In the genomic region with DNA sequence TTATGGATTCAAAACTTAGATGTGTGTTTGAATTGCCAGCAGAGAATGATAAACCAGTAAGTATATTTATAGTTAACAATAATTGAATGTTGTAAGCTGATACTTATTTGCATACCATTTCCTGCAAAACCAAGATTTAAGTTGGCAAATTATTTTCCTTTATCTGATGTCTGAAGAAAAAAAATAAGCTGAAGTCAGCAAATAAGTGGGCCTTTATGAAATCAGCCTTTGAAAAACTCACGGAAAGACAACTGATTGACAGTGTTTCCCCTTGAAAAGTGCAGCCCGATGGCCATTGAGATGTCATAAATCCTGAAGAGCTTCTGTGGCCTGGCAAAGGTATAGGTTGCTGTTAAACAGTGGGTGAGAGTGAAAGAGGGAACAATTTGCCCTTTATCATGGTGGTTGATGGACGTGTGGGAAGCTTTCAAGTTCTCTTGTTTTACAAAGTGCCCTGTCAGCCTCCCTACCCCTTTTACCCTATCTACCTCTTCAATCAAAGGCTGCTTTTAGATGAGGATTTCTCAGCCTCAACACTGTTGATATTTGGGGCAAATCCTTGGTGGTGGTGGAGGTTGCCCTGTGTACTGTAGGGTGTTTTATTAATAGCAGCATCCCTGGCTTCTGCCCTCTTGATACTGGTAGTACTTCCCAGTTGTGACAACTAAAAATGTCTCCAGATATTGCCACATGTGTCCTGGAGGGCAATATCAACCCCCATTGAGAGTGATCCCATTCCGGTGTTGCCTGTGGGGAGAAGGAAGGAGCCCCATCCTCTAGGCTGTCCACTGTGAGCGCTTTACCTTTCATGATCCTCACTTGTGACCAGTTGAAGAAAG, we compare ENCODE assay signal across 1 cellular context.
A peak's percentile ranks its signal among the peaks of the same experiment; 100 is the strongest.
TF ChIP-seq lines count a peak whose summit lies in the region.

No MANE protein-coding gene starts in this region.

TF ChIP-seq in K562, 482 proteins besides CTCF, POLR2A, EP300 and RAD21:
- TF ChIP-seq, protein P1, sequence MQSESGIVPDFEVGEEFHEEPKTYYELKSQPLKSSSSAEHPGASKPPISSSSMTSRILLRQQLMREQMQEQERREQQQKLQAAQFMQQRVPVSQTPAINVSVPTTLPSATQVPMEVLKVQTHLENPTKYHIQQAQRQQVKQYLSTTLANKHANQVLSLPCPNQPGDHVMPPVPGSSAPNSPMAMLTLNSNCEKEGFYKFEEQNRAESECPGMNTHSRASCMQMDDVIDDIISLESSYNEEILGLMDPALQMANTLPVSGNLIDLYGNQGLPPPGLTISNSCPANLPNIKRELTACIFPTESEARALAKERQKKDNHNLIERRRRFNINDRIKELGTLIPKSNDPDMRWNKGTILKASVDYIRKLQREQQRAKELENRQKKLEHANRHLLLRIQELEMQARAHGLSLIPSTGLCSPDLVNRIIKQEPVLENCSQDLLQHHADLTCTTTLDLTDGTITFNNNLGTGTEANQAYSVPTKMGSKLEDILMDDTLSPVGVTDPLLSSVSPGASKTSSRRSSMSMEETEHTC (IDR thresholded peaks at IDR 0.05), result no peak
- peak; percentile 84 for TF ChIP-seq C11orf30 (IDR thresholded peaks at IDR 0.05; ENCODE audit: low read depth)
- TF ChIP-seq, protein P2, sequence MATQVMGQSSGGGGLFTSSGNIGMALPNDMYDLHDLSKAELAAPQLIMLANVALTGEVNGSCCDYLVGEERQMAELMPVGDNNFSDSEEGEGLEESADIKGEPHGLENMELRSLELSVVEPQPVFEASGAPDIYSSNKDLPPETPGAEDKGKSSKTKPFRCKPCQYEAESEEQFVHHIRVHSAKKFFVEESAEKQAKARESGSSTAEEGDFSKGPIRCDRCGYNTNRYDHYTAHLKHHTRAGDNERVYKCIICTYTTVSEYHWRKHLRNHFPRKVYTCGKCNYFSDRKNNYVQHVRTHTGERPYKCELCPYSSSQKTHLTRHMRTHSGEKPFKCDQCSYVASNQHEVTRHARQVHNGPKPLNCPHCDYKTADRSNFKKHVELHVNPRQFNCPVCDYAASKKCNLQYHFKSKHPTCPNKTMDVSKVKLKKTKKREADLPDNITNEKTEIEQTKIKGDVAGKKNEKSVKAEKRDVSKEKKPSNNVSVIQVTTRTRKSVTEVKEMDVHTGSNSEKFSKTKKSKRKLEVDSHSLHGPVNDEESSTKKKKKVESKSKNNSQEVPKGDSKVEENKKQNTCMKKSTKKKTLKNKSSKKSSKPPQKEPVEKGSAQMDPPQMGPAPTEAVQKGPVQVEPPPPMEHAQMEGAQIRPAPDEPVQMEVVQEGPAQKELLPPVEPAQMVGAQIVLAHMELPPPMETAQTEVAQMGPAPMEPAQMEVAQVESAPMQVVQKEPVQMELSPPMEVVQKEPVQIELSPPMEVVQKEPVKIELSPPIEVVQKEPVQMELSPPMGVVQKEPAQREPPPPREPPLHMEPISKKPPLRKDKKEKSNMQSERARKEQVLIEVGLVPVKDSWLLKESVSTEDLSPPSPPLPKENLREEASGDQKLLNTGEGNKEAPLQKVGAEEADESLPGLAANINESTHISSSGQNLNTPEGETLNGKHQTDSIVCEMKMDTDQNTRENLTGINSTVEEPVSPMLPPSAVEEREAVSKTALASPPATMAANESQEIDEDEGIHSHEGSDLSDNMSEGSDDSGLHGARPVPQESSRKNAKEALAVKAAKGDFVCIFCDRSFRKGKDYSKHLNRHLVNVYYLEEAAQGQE (CRISPR knock-in tag; IDR thresholded peaks at IDR 0.05; ENCODE audit: low read depth), result no peak
- TF ChIP-seq MAFF (IDR thresholded peaks at IDR 0.05; ENCODE audit: low read length), result peak; percentile 92
- no peak for TF ChIP-seq BRD4 (IDR thresholded peaks at IDR 0.05)
- TF ChIP-seq, protein P3, sequence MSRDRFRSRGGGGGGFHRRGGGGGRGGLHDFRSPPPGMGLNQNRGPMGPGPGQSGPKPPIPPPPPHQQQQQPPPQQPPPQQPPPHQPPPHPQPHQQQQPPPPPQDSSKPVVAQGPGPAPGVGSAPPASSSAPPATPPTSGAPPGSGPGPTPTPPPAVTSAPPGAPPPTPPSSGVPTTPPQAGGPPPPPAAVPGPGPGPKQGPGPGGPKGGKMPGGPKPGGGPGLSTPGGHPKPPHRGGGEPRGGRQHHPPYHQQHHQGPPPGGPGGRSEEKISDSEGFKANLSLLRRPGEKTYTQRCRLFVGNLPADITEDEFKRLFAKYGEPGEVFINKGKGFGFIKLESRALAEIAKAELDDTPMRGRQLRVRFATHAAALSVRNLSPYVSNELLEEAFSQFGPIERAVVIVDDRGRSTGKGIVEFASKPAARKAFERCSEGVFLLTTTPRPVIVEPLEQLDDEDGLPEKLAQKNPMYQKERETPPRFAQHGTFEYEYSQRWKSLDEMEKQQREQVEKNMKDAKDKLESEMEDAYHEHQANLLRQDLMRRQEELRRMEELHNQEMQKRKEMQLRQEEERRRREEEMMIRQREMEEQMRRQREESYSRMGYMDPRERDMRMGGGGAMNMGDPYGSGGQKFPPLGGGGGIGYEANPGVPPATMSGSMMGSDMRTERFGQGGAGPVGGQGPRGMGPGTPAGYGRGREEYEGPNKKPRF (IDR thresholded peaks at IDR 0.05; ENCODE audit: low read depth, low read length), result no peak
- TF ChIP-seq, protein P4, sequence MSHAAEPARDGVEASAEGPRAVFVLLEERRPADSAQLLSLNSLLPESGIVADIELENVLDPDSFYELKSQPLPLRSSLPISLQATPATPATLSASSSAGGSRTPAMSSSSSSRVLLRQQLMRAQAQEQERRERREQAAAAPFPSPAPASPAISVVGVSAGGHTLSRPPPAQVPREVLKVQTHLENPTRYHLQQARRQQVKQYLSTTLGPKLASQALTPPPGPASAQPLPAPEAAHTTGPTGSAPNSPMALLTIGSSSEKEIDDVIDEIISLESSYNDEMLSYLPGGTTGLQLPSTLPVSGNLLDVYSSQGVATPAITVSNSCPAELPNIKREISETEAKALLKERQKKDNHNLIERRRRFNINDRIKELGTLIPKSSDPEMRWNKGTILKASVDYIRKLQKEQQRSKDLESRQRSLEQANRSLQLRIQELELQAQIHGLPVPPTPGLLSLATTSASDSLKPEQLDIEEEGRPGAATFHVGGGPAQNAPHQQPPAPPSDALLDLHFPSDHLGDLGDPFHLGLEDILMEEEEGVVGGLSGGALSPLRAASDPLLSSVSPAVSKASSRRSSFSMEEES (CRISPR knock-in tag; IDR thresholded peaks at IDR 0.05), result no peak
- TF ChIP-seq, protein P5, sequence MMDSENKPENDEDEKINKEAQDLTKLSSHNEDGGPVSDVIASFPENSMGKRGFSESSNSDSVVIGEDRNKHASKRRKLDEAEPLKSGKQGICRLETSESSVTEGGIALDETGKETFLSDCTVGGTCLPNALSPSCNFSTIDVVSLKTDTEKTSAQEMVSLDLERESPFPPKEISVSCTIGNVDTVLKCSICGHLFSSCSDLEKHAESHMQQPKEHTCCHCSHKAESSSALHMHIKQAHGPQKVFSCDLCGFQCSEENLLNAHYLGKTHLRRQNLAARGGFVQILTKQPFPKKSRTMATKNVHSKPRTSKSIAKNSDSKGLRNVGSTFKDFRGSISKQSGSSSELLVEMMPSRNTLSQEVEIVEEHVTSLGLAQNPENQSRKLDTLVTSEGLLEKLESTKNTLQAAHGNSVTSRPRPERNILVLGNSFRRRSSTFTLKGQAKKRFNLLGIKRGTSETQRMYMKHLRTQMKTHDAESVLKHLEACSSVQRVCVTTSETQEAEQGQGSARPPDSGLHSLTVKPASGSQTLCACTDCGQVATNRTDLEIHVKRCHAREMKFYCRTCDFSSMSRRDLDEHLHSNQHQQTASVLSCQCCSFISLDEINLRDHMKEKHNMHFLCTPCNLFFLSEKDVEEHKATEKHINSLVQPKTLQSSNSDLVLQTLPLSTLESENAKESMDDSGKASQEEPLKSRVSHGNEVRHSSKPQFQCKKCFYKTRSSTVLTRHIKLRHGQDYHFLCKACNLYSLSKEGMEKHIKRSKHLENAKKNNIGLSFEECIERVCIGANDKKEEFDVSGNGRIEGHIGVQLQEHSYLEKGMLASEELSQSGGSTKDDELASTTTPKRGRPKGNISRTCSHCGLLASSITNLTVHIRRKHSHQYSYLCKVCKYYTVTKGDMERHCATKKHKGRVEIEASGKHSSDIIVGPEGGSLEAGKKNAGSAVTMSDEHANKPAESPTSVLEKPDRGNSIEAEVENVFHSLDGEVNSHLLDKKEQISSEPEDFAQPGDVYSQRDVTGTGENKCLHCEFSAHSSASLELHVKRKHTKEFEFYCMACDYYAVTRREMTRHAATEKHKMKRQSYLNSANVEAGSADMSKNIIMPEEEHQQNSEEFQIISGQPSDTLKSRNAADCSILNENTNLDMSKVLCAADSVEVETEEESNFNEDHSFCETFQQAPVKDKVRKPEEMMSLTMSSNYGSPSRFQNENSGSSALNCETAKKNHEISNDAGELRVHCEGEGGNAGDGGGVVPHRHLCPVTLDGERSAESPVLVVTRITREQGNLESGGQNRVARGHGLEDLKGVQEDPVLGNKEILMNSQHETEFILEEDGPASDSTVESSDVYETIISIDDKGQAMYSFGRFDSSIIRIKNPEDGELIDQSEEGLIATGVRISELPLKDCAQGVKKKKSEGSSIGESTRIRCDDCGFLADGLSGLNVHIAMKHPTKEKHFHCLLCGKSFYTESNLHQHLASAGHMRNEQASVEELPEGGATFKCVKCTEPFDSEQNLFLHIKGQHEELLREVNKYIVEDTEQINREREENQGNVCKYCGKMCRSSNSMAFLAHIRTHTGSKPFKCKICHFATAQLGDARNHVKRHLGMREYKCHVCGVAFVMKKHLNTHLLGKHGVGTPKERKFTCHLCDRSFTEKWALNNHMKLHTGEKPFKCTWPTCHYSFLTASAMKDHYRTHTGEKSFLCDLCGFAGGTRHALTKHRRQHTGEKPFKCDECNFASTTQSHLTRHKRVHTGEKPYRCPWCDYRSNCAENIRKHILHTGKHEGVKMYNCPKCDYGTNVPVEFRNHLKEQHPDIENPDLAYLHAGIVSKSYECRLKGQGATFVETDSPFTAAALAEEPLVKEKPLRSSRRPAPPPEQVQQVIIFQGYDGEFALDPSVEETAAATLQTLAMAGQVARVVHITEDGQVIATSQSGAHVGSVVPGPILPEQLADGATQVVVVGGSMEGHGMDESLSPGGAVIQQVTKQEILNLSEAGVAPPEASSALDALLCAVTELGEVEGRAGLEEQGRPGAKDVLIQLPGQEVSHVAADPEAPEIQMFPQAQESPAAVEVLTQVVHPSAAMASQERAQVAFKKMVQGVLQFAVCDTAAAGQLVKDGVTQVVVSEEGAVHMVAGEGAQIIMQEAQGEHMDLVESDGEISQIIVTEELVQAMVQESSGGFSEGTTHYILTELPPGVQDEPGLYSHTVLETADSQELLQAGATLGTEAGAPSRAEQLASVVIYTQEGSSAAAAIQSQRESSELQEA (IDR thresholded peaks at IDR 0.05; ENCODE audit: low read depth), result no peak
- no peak for TF ChIP-seq NFATC3 (IDR thresholded peaks at IDR 0.05)
- no peak for TF ChIP-seq PCBP1 (IDR thresholded peaks at IDR 0.05; ENCODE audit: low read depth, low read length, poor library complexity, severe bottlenecking)
- TF ChIP-seq ZNF316 (IDR thresholded peaks at IDR 0.05), result peak; percentile 89
- no peak for TF ChIP-seq TAF15 (IDR thresholded peaks at IDR 0.05; ENCODE audit: low read depth, low read length)
- no peak for TF ChIP-seq ZNF507 (tag; conservative IDR thresholded peaks at IDR 0.05)
- TF ChIP-seq MAFK (IDR thresholded peaks at IDR 0.05; ENCODE audit: low read length), result peak; percentile 89
- TF ChIP-seq POU5F1 (IDR thresholded peaks at IDR 0.05; ENCODE audit: borderline replicate concordance, low read depth, low read length, partially characterized antibody), result no peak
- TF ChIP-seq ZNF766 (CRISPR knock-in tag; conservative IDR thresholded peaks at IDR 0.05), result no peak
- TF ChIP-seq CAMTA2 (CRISPR knock-in tag; conservative IDR thresholded peaks at IDR 0.05), result no peak
- TF ChIP-seq MAFG (tag; conservative IDR thresholded peaks at IDR 0.05), result peak; percentile 83
- TF ChIP-seq, protein P6, sequence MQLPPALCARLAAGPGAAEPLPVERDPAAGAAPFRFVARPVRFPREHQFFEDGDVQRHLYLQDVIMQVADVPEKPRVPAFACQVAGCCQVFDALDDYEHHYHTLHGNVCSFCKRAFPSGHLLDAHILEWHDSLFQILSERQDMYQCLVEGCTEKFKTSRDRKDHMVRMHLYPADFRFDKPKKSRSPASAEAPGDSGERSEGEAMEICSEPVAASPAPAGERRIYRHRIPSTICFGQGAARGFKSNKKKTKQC (CRISPR knock-in tag; IDR thresholded peaks at IDR 0.05), result no peak
- TF ChIP-seq PYGO2 (tag; IDR thresholded peaks at IDR 0.05), result no peak
- TF ChIP-seq POLR2AphosphoS2 (IDR thresholded peaks at IDR 0.05; ENCODE audit: low read length), result no peak
- TF ChIP-seq NCOA2 (IDR thresholded peaks at IDR 0.05; ENCODE audit: partially characterized antibody in 2 of 2), result no peak
- no peak for TF ChIP-seq RBM15 (IDR thresholded peaks at IDR 0.05; ENCODE audit: insufficient read depth, low read length)
- TF ChIP-seq, protein P7, sequence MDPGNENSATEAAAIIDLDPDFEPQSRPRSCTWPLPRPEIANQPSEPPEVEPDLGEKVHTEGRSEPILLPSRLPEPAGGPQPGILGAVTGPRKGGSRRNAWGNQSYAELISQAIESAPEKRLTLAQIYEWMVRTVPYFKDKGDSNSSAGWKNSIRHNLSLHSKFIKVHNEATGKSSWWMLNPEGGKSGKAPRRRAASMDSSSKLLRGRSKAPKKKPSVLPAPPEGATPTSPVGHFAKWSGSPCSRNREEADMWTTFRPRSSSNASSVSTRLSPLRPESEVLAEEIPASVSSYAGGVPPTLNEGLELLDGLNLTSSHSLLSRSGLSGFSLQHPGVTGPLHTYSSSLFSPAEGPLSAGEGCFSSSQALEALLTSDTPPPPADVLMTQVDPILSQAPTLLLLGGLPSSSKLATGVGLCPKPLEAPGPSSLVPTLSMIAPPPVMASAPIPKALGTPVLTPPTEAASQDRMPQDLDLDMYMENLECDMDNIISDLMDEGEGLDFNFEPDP (CRISPR knock-in tag; IDR thresholded peaks at IDR 0.05), result no peak
- TF ChIP-seq, protein P8, sequence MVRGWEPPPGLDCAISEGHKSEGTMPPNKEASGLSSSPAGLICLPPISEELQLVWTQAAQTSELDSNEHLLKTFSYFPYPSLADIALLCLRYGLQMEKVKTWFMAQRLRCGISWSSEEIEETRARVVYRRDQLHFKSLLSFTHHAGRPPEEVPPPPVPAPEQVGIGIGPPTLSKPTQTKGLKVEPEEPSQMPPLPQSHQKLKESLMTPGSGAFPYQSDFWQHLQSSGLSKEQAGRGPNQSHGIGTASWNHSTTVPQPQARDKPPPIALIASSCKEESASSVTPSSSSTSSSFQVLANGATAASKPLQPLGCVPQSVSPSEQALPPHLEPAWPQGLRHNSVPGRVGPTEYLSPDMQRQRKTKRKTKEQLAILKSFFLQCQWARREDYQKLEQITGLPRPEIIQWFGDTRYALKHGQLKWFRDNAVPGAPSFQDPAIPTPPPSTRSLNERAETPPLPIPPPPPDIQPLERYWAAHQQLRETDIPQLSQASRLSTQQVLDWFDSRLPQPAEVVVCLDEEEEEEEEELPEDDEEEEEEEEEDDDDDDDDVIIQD (CRISPR knock-in tag; IDR thresholded peaks at IDR 0.05), result no peak
- TF ChIP-seq, protein P9, sequence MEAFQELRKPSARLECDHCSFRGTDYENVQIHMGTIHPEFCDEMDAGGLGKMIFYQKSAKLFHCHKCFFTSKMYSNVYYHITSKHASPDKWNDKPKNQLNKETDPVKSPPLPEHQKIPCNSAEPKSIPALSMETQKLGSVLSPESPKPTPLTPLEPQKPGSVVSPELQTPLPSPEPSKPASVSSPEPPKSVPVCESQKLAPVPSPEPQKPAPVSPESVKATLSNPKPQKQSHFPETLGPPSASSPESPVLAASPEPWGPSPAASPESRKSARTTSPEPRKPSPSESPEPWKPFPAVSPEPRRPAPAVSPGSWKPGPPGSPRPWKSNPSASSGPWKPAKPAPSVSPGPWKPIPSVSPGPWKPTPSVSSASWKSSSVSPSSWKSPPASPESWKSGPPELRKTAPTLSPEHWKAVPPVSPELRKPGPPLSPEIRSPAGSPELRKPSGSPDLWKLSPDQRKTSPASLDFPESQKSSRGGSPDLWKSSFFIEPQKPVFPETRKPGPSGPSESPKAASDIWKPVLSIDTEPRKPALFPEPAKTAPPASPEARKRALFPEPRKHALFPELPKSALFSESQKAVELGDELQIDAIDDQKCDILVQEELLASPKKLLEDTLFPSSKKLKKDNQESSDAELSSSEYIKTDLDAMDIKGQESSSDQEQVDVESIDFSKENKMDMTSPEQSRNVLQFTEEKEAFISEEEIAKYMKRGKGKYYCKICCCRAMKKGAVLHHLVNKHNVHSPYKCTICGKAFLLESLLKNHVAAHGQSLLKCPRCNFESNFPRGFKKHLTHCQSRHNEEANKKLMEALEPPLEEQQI (IDR thresholded peaks at IDR 0.05), result no peak
- TF ChIP-seq FOSL1 (tag; conservative IDR thresholded peaks at IDR 0.05), result no peak
- no peak for TF ChIP-seq MCM3 (IDR thresholded peaks at IDR 0.05)
